Comparison of ENCODE assay signal across 12 cellular contexts in genomic region chr7:117666019-117666418, GRCh38.
DNase-seq lines count a peak whose midpoint lies in the region; ATAC-seq and TF ChIP-seq lines count a peak whose summit lies in the region.
"Had no signal": no experiment of that assay in that cellular context is flagged by ENCODE, and none has a peak within 500 bp of the region (broad histone marks: within the 10 kb centered on the region; RNA-seq: fewer than 3 reads in every experiment).

No MANE protein-coding gene starts in this region.

- no peak for ATAC-seq in GM18867 (IDR thresholded peaks at IDR 0.05; ENCODE audit: unreplicated experiment)

- TF ChIP-seq POLR2A in prostate gland (IDR thresholded peaks at IDR 0.05): no peak

- no peak for TF ChIP-seq CTCF in prostate gland (IDR thresholded peaks at IDR 0.05)

- H3K27ac ChIP-seq in SJSA1: peak overlapping the region; percentile 88
- peak overlapping the region; percentile 53 to 58 for H3K27ac ChIP-seq in prostate gland

- DNase-seq in EL: peak; percentile 59
- peak; percentile 65 to 85 for DNase-seq in SJSA1 (ENCODE audit: low read depth in 1 of 2, low spot score in 2 of 2)
- peak; percentile 20 for DNase-seq in fibroblast of peridontal ligament (ENCODE audit: extremely low read depth)
- no peak for DNase-seq in prostate gland (ENCODE audit: low spot score)
- DNase-seq in NCI-H2227 treated with DMSO at 0.1 percent for 48 hours (lab: John Stamatoyannopoulos, UW): no peak
- no peak for DNase-seq in NCI-H2029 treated with DMSO at 0.1 percent for 48 hours (lab: John Stamatoyannopoulos, UW)
- DNase-seq in activated CD8-positive, alpha-beta memory T cell treated with anti-CD3 and anti-CD28 coated beads, Interleukin-2, amount 50 U/mL, for 48 hours: no peak
- DNase-seq: activated CD4-positive, alpha-beta T cell treated with anti-CD3 and anti-CD28 coated beads for 1 hour; aorta; CD4-positive, CD25-positive, alpha-beta regulatory T cell; endodermal cell had no signal

- intact Hi-C loops in prostate gland (cut with DNase I): no loop called here

- H3K4me1 ChIP-seq in SJSA1 (replicated peaks): peaks cover 47% of the 10 kb centered on the region
- no peaks in the 10 kb centered on the region for H3K4me1 ChIP-seq in prostate gland (replicated peaks)

- H3K36me3 ChIP-seq in SJSA1 (no peaks in the 10 kb centered on the region), prostate gland (no peaks in the 10 kb centered on the region)

- H3K9me3 ChIP-seq in SJSA1 (replicated peaks) (no peaks in the 10 kb centered on the region), prostate gland (no peaks in the 10 kb centered on the region)

- H3K27me3 ChIP-seq in SJSA1 (replicated peaks) (no peaks in the 10 kb centered on the region), prostate gland (replicated peaks; ENCODE audit: insufficient read depth) (no peaks in the 10 kb centered on the region)

- 32% methylated on average over 1 of the region's 1 CpG for WGBS in prostate gland

- H3K4me3 ChIP-seq in SJSA1 (no peak overlapping the region), prostate gland (no peak overlapping the region)

Comparison
In these comparisons a context has a peak if more than half of its experiments do, and no peak if none do; other contexts are left out.
1. DNase-seq: peak in EL (single experiment), SJSA1 (2 of 2) and fibroblast of peridontal ligament (single experiment); none in prostate gland (single experiment), NCI-H2227 treated with DMSO at 0.1 percent for 48 hours (single experiment), NCI-H2029 treated with DMSO at 0.1 percent for 48 hours (single experiment) and activated CD8-positive, alpha-beta memory T cell treated with anti-CD3 and anti-CD28 coated beads, Interleukin-2, amount 50 U/mL, for 48 hours (single experiment).